19 cellular contexts compared by ENCODE assay signal in the genomic region with DNA sequence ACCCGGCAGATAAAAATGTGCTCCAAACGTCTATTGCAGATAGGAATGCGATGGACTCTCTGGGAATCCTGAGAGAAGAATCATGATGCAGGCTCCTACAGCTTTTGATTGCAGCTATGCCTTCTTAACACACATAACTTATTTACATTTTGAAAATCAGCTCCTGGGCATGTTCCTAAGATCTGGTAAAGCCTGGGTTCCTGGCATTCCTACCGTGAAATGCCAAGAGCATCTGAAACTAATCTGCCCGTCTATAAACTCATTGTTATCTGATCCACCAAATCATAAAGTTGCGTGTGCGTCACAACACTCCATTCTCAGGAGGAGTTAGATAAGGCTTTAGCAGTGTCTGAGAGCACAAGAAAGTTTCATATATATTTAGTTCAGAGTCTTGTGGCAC.
"Had no signal": no experiment of that assay in that cellular context is flagged by ENCODE, and none has a peak within 500 bp of the region (broad histone marks: within the 10 kb centered on the region; RNA-seq: fewer than 3 reads in every experiment).

No MANE protein-coding gene starts in this region.

- ATAC-seq: activated naive CD4-positive, alpha-beta T cell treated with anti-CD3 and anti-CD28 coated beads, Interleukin-2, amount 50 U/mL, for 72 hours; esophagus mucosa; gastrocnemius medialis; heart right ventricle; left lung; psoas muscle; sciatic nerve; stimulated activated naive CD8-positive, alpha-beta T cell treated with anti-CD3 and anti-CD28 coated beads, Interleukin-15, Interleukin-2, amounts not matched to agents 100 U/mL and 50 U/mL, for 24 hours; T-cell had no signal

- H3K27me3 Mint-ChIP-seq: activated CD4-positive, alpha-beta T cell treated with anti-CD3 and anti-CD28 coated beads, Interleukin-2, amount 10 ng/mL, durations not matched to agents 24 days and 14 days; memory B cell; T-cell had no signal

- H3K27ac Mint-ChIP-seq: activated CD4-positive, alpha-beta T cell treated with anti-CD3 and anti-CD28 coated beads, Interleukin-2, amount 10 ng/mL, durations not matched to agents 24 days and 14 days; activated naive CD4-positive, alpha-beta T cell treated with anti-CD3 and anti-CD28 coated beads, Interleukin-2, amount 50 U/mL, for 72 hours; memory B cell; nephron; T-cell had no signal

- H3K36me3 Mint-ChIP-seq: activated naive CD4-positive, alpha-beta T cell treated with anti-CD3 and anti-CD28 coated beads, Interleukin-2, amount 50 U/mL, for 72 hours; memory B cell; T-cell had no signal

- H3K9me3 Mint-ChIP-seq: activated CD4-positive, alpha-beta T cell treated with anti-CD3 and anti-CD28 coated beads, Interleukin-2, amount 10 ng/mL, durations not matched to agents 24 days and 14 days; activated naive CD4-positive, alpha-beta T cell treated with anti-CD3 and anti-CD28 coated beads, Interleukin-2, amount 50 U/mL, for 72 hours; memory B cell; nephron; T-cell had no signal

- H3K4me3 ChIP-seq: gastrocnemius medialis, heart right ventricle, left lung, psoas muscle, suprapubic skin, upper lobe of left lung had no signal

- H3K4me1 ChIP-seq: gastrocnemius medialis, heart right ventricle, left lung, psoas muscle, suprapubic skin, upper lobe of left lung had no signal

- H3K4me1 Mint-ChIP-seq: activated CD4-positive, alpha-beta T cell treated with anti-CD3 and anti-CD28 coated beads, Interleukin-2, amount 10 ng/mL, durations not matched to agents 24 days and 14 days; memory B cell; nephron; T-cell had no signal

- H3K9me3 ChIP-seq: gastrocnemius medialis, heart right ventricle, left lung, psoas muscle, suprapubic skin, upper lobe of left lung had no signal

- H3K36me3 ChIP-seq: gastrocnemius medialis, heart right ventricle, left lung, suprapubic skin, upper lobe of left lung had no signal

- H3K27ac ChIP-seq: gastrocnemius medialis, heart right ventricle, left lung, psoas muscle, suprapubic skin, upper lobe of left lung had no signal

- H3K4me3 Mint-ChIP-seq: activated CD4-positive, alpha-beta T cell treated with anti-CD3 and anti-CD28 coated beads, Interleukin-2, amount 10 ng/mL, durations not matched to agents 24 days and 14 days; memory B cell; nephron; T-cell had no signal

- H3K27me3 ChIP-seq: gastrocnemius medialis, heart right ventricle, left lung, suprapubic skin, upper lobe of left lung had no signal

- DNase-seq: activated CD4-positive, alpha-beta T cell treated with anti-CD3 and anti-CD28 coated beads, Interleukin-2, amount 10 ng/mL, durations not matched to agents 24 days and 14 days; anterior cingulate cortex; cerebellar nuclear complex; gastrocnemius medialis; heart right ventricle; islet precursor cell; left lung; occipital lobe; psoas muscle; stimulated activated CD4-positive, alpha-beta T cell treated with anti-CD3 and anti-CD28 coated beads, Interleukin-2, amount 100 ng/mL, for 48 hours; stimulated activated naive CD8-positive, alpha-beta T cell treated with anti-CD3 and anti-CD28 coated beads, Interleukin-15, Interleukin-2, amounts not matched to agents 100 U/mL and 50 U/mL, for 24 hours; T-cell; upper lobe of left lung had no signal
